ENCODE assay signal across 17 cellular contexts in genomic region chr3:85864896-85865295, GRCh38.
"Had no signal": no experiment of that assay in that cellular context is flagged by ENCODE, and none has a peak within 500 bp of the region (broad histone marks: within the 10 kb centered on the region; RNA-seq: fewer than 3 reads in every experiment).

No MANE protein-coding gene starts in this region.

- H3K27ac ChIP-seq: ascending aorta, coronary artery, esophagus squamous epithelium, prostate gland, skin epidermis, tibial nerve had no signal

- H3K36me3 Mint-ChIP-seq: stimulated activated naive B cell treated with anti-CD40 and anti-IgM and Interleukin-4, amounts not matched to agents 10 μg/mL and 1 μg/mL and 100 μg/mL, for 72 hours had no signal

- H3K27me3 Mint-ChIP-seq: stimulated activated naive B cell treated with anti-CD40 and anti-IgM and Interleukin-4, amounts not matched to agents 10 μg/mL and 1 μg/mL and 100 μg/mL, for 72 hours had no signal

- H3K27me3 ChIP-seq: ascending aorta, esophagus squamous epithelium, tibial nerve had no signal

- H3K4me1 ChIP-seq: ascending aorta, esophagus squamous epithelium, prostate gland, tibial nerve had no signal

- H3K9me3 Mint-ChIP-seq: nephron progenitor cell had no signal

- H3K4me3 Mint-ChIP-seq: activated naive CD4-positive, alpha-beta T cell treated with anti-CD3 and anti-CD28 coated beads for 36 hours; nephron progenitor cell; stimulated activated naive B cell treated with anti-CD40 and anti-IgM and Interleukin-4, amounts not matched to agents 10 μg/mL and 1 μg/mL and 100 μg/mL, for 72 hours had no signal

- H3K4me1 Mint-ChIP-seq: nephron progenitor cell; stimulated activated naive B cell treated with anti-CD40 and anti-IgM and Interleukin-4, amounts not matched to agents 10 μg/mL and 1 μg/mL and 100 μg/mL, for 72 hours had no signal

- ATAC-seq: stimulated activated naive B cell treated with anti-CD40 and anti-IgM and Interleukin-4, amounts not matched to agents 10 μg/mL and 1 μg/mL and 100 μg/mL, for 72 hours had no signal

- H3K4me3 ChIP-seq: ascending aorta, coronary artery, esophagus squamous epithelium, prostate gland, skin epidermis, tibial nerve had no signal

- H3K27ac Mint-ChIP-seq: activated naive CD4-positive, alpha-beta T cell treated with anti-CD3 and anti-CD28 coated beads for 36 hours; activated T-helper 2 cell treated with anti-CD3 and anti-CD28 coated beads, Interferon-gamma antibody, Interleukin-2, Interleukin-4, amounts not matched to agents 10 μg/mL and 5 μg/mL and 100 μg/mL, durations not matched to agents 14 hours and 24 hours and 36 hours; nephron progenitor cell; stimulated activated naive B cell treated with anti-CD40 and anti-IgM and Interleukin-4, amounts not matched to agents 10 μg/mL and 1 μg/mL and 100 μg/mL, for 72 hours had no signal

- DNase-seq: activated CD4-positive, alpha-beta T cell treated with anti-CD3 and anti-CD28 coated beads, Interleukin-2, amount 50 U/mL, for 4 hours; activated CD4-positive, CD25-positive, alpha-beta regulatory T cell treated with anti-CD3 and anti-CD28 coated beads, Interleukin-2, amount 50 U/mL, for 72 hours; activated naive CD4-positive, alpha-beta T cell treated with anti-CD3 and anti-CD28 coated beads for 36 hours; activated T-cell treated with anti-CD3 and anti-CD28 coated beads for 4 hours; esophagus squamous epithelium; nephron progenitor cell; right cardiac atrium; stimulated activated CD4-positive, alpha-beta T cell treated with anti-CD3 and anti-CD28 coated beads, Interleukin-15, amount 100 ng/mL, for 24 hours; stimulated activated CD4-positive, alpha-beta T cell treated with anti-CD3 and anti-CD28 coated beads, Interleukin-4, amount 100 ng/mL, for 1 hour; stimulated activated naive B cell treated with anti-CD40 and anti-IgM and Interleukin-4, amounts not matched to agents 10 μg/mL and 1 μg/mL and 100 μg/mL, for 72 hours had no signal

- H3K9me3 ChIP-seq: ascending aorta, esophagus squamous epithelium, prostate gland, tibial nerve had no signal

- FAIRE-seq: endothelial cell of umbilical vein had no signal

- H3K36me3 ChIP-seq: ascending aorta, esophagus squamous epithelium, prostate gland, tibial nerve had no signal
